ENCODE assay signal across 8 cellular contexts in genomic region chr5:177310757-177311173, GRCh38. TPM values are rescaled to one million over a fixed set of nuclear protein-coding genes. Genes with fewer than 3 reads are reported as not detected.
DNase-seq lines count a peak whose midpoint lies in the region; ATAC-seq and TF ChIP-seq lines count a peak whose summit lies in the region.

No MANE protein-coding gene starts in this region.

- DNase-seq in NCI-H524 (lab: John Stamatoyannopoulos, UW) = peak; percentile 73 to 84
- no peak for DNase-seq in activated naive CD8-positive, alpha-beta T cell treated with anti-CD3 and anti-CD28 coated beads, Interleukin-2, amount 50 U/mL, for 24 hours
- DNase-seq in naive thymus-derived CD4-positive, alpha-beta T cell = peak in 1 of 9 donors; percentile 40
- DNase-seq in T-helper 9 cell = no peak
- DNase-seq in NCI-H2196 (lab: John Stamatoyannopoulos, UW; ENCODE audit: unreplicated experiment) = no peak
- DNase-seq in G401 (ENCODE audit: low spot score) = no peak

- in situ Hi-C loops in G401 (cut with HindIII; ENCODE audit: low sequenced_read_pairs) = no loop called here

- H3K4me3 Mint-ChIP-seq in activated naive CD8-positive, alpha-beta T cell treated with anti-CD3 and anti-CD28 coated beads, Interleukin-2, amount 50 U/mL, for 24 hours = peak overlapping the region; percentile 84
- peak overlapping the region; percentile 75 to 93 (median 83) for H3K4me3 Mint-ChIP-seq in naive thymus-derived CD4-positive, alpha-beta T cell

- peak; percentile 37 for ATAC-seq in GM19043 (IDR thresholded peaks at IDR 0.05; ENCODE audit: low read depth, unreplicated experiment)
- no peak for ATAC-seq in activated naive CD8-positive, alpha-beta T cell treated with anti-CD3 and anti-CD28 coated beads, Interleukin-2, amount 50 U/mL, for 24 hours
- ATAC-seq in naive thymus-derived CD4-positive, alpha-beta T cell = no peak

- CTCF ChIA-PET in naive thymus-derived CD4-positive, alpha-beta T cell (lab: Charles Lee) = interaction anchor here (1.4 to 3.9 kb wide), 10 partner anchors 8 to 197 kb away, joined by 4 to 18 read pairs (median 8); partner anchors contain the start of gene PFN3

- intact Hi-C loops in naive thymus-derived CD4-positive, alpha-beta T cell (cut with micrococcal nuclease) = loop anchor here in 1 of 2 donors (1.0 to 10.0 kb wide), 3 partner anchors 7 to 666 kb away; partner anchors contain the start of genes PDLIM7, PRELID1, RAB24 and TSPAN17

- H3K27me3 Mint-ChIP-seq in activated naive CD8-positive, alpha-beta T cell treated with anti-CD3 and anti-CD28 coated beads, Interleukin-2, amount 50 U/mL, for 24 hours = no peaks in the 10 kb centered on the region
- H3K27me3 Mint-ChIP-seq in naive thymus-derived CD4-positive, alpha-beta T cell = peaks cover 0 to 5% (median 0%) of the 10 kb centered on the region in 5 donors

- H3K4me1 ChIP-seq in naive thymus-derived CD4-positive, alpha-beta T cell (ENCODE audit: control insufficient read depth in 2 of 2, insufficient read depth in 2 of 2, low read length in 2 of 2) = peaks cover 22 to 24% of the 10 kb centered on the region in 2 donors

- peak overlapping the region; percentile 67 for H3K27ac Mint-ChIP-seq in activated naive CD8-positive, alpha-beta T cell treated with anti-CD3 and anti-CD28 coated beads, Interleukin-2, amount 50 U/mL, for 24 hours
- H3K27ac Mint-ChIP-seq in naive thymus-derived CD4-positive, alpha-beta T cell = peak overlapping the region in 4 of 9 donors; percentile 54 to 79 (median 63)

- H3K27me3 ChIP-seq in naive thymus-derived CD4-positive, alpha-beta T cell (ENCODE audit: control insufficient read depth in 2 of 2, insufficient read depth in 2 of 2, low read length in 2 of 2) = no peaks in the 10 kb centered on the region

- no peak for TF ChIP-seq CTCF in C4-2B (conservative IDR thresholded peaks at IDR 0.05)

- peaks cover 38% of the 10 kb centered on the region for H3K4me1 Mint-ChIP-seq in activated naive CD8-positive, alpha-beta T cell treated with anti-CD3 and anti-CD28 coated beads, Interleukin-2, amount 50 U/mL, for 24 hours
- H3K4me1 Mint-ChIP-seq in naive thymus-derived CD4-positive, alpha-beta T cell = peaks cover 11 to 54% (median 39%) of the 10 kb centered on the region in 7 donors

- no peaks in the 10 kb centered on the region for H3K9me3 ChIP-seq in naive thymus-derived CD4-positive, alpha-beta T cell (ENCODE audit: control insufficient read depth in 2 of 3, low read length in 3 of 3)

- peak overlapping the region; percentile 87 for H3K27ac ChIP-seq in C4-2B
- no peak overlapping the region for H3K27ac ChIP-seq in naive thymus-derived CD4-positive, alpha-beta T cell (ENCODE audit: low read depth, low read length)

- H3K36me3 Mint-ChIP-seq in activated naive CD8-positive, alpha-beta T cell treated with anti-CD3 and anti-CD28 coated beads, Interleukin-2, amount 50 U/mL, for 24 hours (ENCODE audit: low read depth) = peaks cover 14% of the 10 kb centered on the region
- H3K36me3 Mint-ChIP-seq in naive thymus-derived CD4-positive, alpha-beta T cell = peaks cover 0 to 13% (median 0%) of the 10 kb centered on the region in 5 donors

- POLR2A ChIA-PET in naive thymus-derived CD4-positive, alpha-beta T cell (lab: Charles Lee) = interaction anchor here (0.8 to 4.7 kb wide), 3 partner anchors 9 to 147 kb away, joined by 3 to 18 read pairs (median 6); no protein-coding TSS in a partner anchor

- no peaks in the 10 kb centered on the region for H3K9me3 Mint-ChIP-seq in activated naive CD8-positive, alpha-beta T cell treated with anti-CD3 and anti-CD28 coated beads, Interleukin-2, amount 50 U/mL, for 24 hours
- H3K9me3 Mint-ChIP-seq in naive thymus-derived CD4-positive, alpha-beta T cell = peaks cover 0 to 1% (median 0%) of the 10 kb centered on the region in 11 donors

- peaks cover 0 to 22% (median 0%) of the 10 kb centered on the region in 3 experiments for H3K36me3 ChIP-seq in naive thymus-derived CD4-positive, alpha-beta T cell (ENCODE audit: control insufficient read depth in 2 of 3, insufficient read depth in 3 of 3, low read length in 3 of 3)

- no peak overlapping the region for H3K4me3 ChIP-seq in naive thymus-derived CD4-positive, alpha-beta T cell (ENCODE audit: low read length)

RNA-seq across cellular contexts. Expression of gene MXD3, which starts 0.9 kb away (rescaled TPM):
- total RNA-seq in naive thymus-derived CD4-positive, alpha-beta T cell = 10 to 100 TPM in 4 of 5 experiments, 1 to 10 TPM in 1; 8.8 to 39.8 (median 18.3) TPM
- under 1 TPM; 0.63 to 0.75 TPM for polyA plus RNA-seq in naive thymus-derived CD4-positive, alpha-beta T cell
- 26.8 and 38.5 TPM in 2 replicates for total RNA-seq in G401 (2014; rRNA removed; shearing (Covaris generic))

RNA-seq across cellular contexts. Expression of gene PRELID1, which starts 7.2 kb away (rescaled TPM):
- 100 to 1,000 TPM in 1 of 5 experiments, 10 to 100 TPM in 4; 49.0 to 172 (median 57.2) TPM for total RNA-seq in naive thymus-derived CD4-positive, alpha-beta T cell
- 100 to 1,000 TPM; 155 to 177 TPM for polyA plus RNA-seq in naive thymus-derived CD4-positive, alpha-beta T cell
- total RNA-seq in G401 (2014; rRNA removed; shearing (Covaris generic)) = 393 and 426 TPM in 2 replicates

RNA-seq across cellular contexts. Expression of gene RAB24, which starts 7.2 kb away (rescaled TPM):
- total RNA-seq in naive thymus-derived CD4-positive, alpha-beta T cell = 10 to 100 TPM; 18.0 to 47.5 (median 24.3) TPM
- 10 to 100 TPM; 14.9 to 17.1 TPM for polyA plus RNA-seq in naive thymus-derived CD4-positive, alpha-beta T cell
- total RNA-seq in G401 (2014; rRNA removed; shearing (Covaris generic)) = 24.6 and 25.1 TPM in 2 replicates

RNA-seq across cellular contexts. Expression of gene LMAN2, which starts 40.7 kb away (rescaled TPM):
- total RNA-seq in naive thymus-derived CD4-positive, alpha-beta T cell = 100 to 1,000 TPM in 2 of 5 experiments, 10 to 100 TPM in 3; 71.8 to 144 (median 99.7) TPM
- polyA plus RNA-seq in naive thymus-derived CD4-positive, alpha-beta T cell = 100 to 1,000 TPM; 194 to 202 TPM
- 257 and 339 TPM in 2 replicates for total RNA-seq in G401 (2014; rRNA removed; shearing (Covaris generic))

RNA-seq across cellular contexts. Expression of gene RGS14, which starts 47.0 kb away (rescaled TPM):
- total RNA-seq in naive thymus-derived CD4-positive, alpha-beta T cell = 100 to 1,000 TPM in 3 of 5 experiments, 10 to 100 TPM in 2; 68.4 to 196 (median 112) TPM
- polyA plus RNA-seq in naive thymus-derived CD4-positive, alpha-beta T cell = 100 to 1,000 TPM in 1 of 2 donors, 10 to 100 TPM in 1; 32.9 to 100 TPM
- total RNA-seq in G401 (2014; rRNA removed; shearing (Covaris generic)) = 72.9 and 91.8 TPM in 2 replicates

Comparison
In these comparisons a context has a peak if more than half of its experiments do, and no peak if none do; other contexts are left out.
1. DNase-seq: peak in NCI-H524 (2 of 2); none in activated naive CD8-positive, alpha-beta T cell treated with anti-CD3 and anti-CD28 coated beads, Interleukin-2, amount 50 U/mL, for 24 hours (single experiment), T-helper 9 cell (single experiment), NCI-H2196 (single experiment) and G401 (single experiment).